ENCODE assay signal across 36 cellular contexts in genomic region chr1:246901874-246902273, GRCh38.
"Had no signal": no experiment of that assay in that cellular context is flagged by ENCODE, and none has a peak within 500 bp of the region (broad histone marks: within the 10 kb centered on the region; RNA-seq: fewer than 3 reads in every experiment).

No MANE protein-coding gene starts in this region.

- H3K27me3 Mint-ChIP-seq: activated B cell treated with CpG ODN at 0.5 μM for 24 hours; activated CD4-positive, alpha-beta memory T cell treated with anti-CD3 and anti-CD28 coated beads for 36 hours; activated CD4-positive, alpha-beta T cell treated with anti-CD3 and anti-CD28 coated beads, Interleukin-2, amount 10 ng/mL, durations not matched to agents 24 days and 14 days; activated CD8-positive, alpha-beta T cell treated with anti-CD3 and anti-CD28 coated beads for 36 hours; activated naive CD4-positive, alpha-beta T cell treated with anti-CD3 and anti-CD28 coated beads, Interleukin-2, amount 10 ng/mL, durations not matched to agents 7 days and 5 days; activated naive CD4-positive, alpha-beta T cell treated with anti-CD3 and anti-CD28 coated beads, Interleukin-2, amount 50 U/mL, for 24 hours; activated naive CD8-positive, alpha-beta T cell; activated naive CD8-positive, alpha-beta T cell treated with anti-CD3 and anti-CD28 coated beads, Interleukin-2, amount 10 ng/mL, durations not matched to agents 7 days and 5 days; activated naive CD8-positive, alpha-beta T cell treated with anti-CD3 and anti-CD28 coated beads, Interleukin-2, amount 50 U/mL, for 24 hours; brain; central memory CD8-positive, alpha-beta T cell had no signal

- ATAC-seq: activated CD8-positive, alpha-beta T cell treated with anti-CD3 and anti-CD28 coated beads for 36 hours; activated naive CD8-positive, alpha-beta T cell treated with anti-CD3 and anti-CD28 coated beads, Interleukin-2, amount 50 U/mL, for 24 hours had no signal

- H3K9me3 Mint-ChIP-seq: activated B cell treated with CpG ODN at 0.5 μM for 24 hours; activated CD4-positive, alpha-beta memory T cell treated with anti-CD3 and anti-CD28 coated beads for 36 hours; activated CD4-positive, alpha-beta T cell treated with anti-CD3 and anti-CD28 coated beads, Interleukin-2, amount 10 ng/mL, durations not matched to agents 24 days and 14 days; activated CD8-positive, alpha-beta T cell treated with anti-CD3 and anti-CD28 coated beads for 36 hours; activated naive CD4-positive, alpha-beta T cell treated with anti-CD3 and anti-CD28 coated beads, Interleukin-2, amount 10 ng/mL, durations not matched to agents 7 days and 5 days; activated naive CD4-positive, alpha-beta T cell treated with anti-CD3 and anti-CD28 coated beads, Interleukin-2, amount 50 U/mL, for 24 hours; activated naive CD8-positive, alpha-beta T cell treated with anti-CD3 and anti-CD28 coated beads, Interleukin-2, amount 10 ng/mL, durations not matched to agents 7 days and 5 days; activated naive CD8-positive, alpha-beta T cell treated with anti-CD3 and anti-CD28 coated beads, Interleukin-2, amount 50 U/mL, for 24 hours; activated T-helper 2 cell treated with anti-CD3 and anti-CD28 coated beads, Interferon-gamma antibody, Interleukin-2, Interleukin-4, amounts not matched to agents 10 μg/mL and 5 μg/mL and 100 μg/mL, durations not matched to agents 14 hours and 24 hours and 36 hours; brain; central memory CD8-positive, alpha-beta T cell; T-helper 1 cell treated with Interleukin-12 subunit alpha and Interleukin-12 subunit beta and Interleukin-4 antibody, amounts not matched to agents 30 μg/mL and 1 μg/mL, for 36 hours; T-helper 2 cell treated with Interferon-gamma antibody and Interleukin-4, amounts not matched to agents 5 μg/mL and 100 μg/mL, for 36 hours had no signal

- H3K9me3 ChIP-seq: ascending aorta had no signal

- DNase-seq: activated B cell treated with CpG ODN at 0.5 μM for 24 hours; activated CD4-positive, alpha-beta memory T cell treated with anti-CD3 and anti-CD28 coated beads for 36 hours; activated CD4-positive, alpha-beta T cell treated with anti-CD3 and anti-CD28 coated beads for 4 hours; activated CD4-positive, alpha-beta T cell treated with anti-CD3 and anti-CD28 coated beads, Interleukin-2, amount 10 ng/mL, durations not matched to agents 24 days and 14 days; activated CD4-positive, alpha-beta T cell treated with anti-CD3 and anti-CD28 coated beads, Interleukin-2, amount 50 U/mL, for 1 hour; activated CD4-positive, alpha-beta T cell treated with anti-CD3 and anti-CD28 coated beads, Interleukin-2, amount 50 U/mL, for 4 hours; activated CD4-positive, CD25-positive, alpha-beta regulatory T cell treated with anti-CD3 and anti-CD28 coated beads, Interleukin-2, amount 50 U/mL, for 72 hours; activated CD8-positive, alpha-beta memory T cell treated with anti-CD3 and anti-CD28 coated beads, Interleukin-2, amount 50 U/mL, for 4 hours; activated CD8-positive, alpha-beta T cell treated with anti-CD3 and anti-CD28 coated beads for 36 hours; activated effector memory CD4-positive, alpha-beta T cell treated with Interleukin-2 at 50 U/mL for 16 hours; activated gamma-delta T cell; activated naive CD4-positive, alpha-beta T cell treated with anti-CD3 and anti-CD28 coated beads, Interleukin-2, amount 10 ng/mL, durations not matched to agents 7 days and 5 days; activated naive CD4-positive, alpha-beta T cell treated with Interleukin-2 at 50 U/mL for 16 hours; activated naive CD8-positive, alpha-beta T cell treated with anti-CD3 and anti-CD28 coated beads, Interleukin-2, amount 10 ng/mL, durations not matched to agents 7 days and 5 days; activated naive CD8-positive, alpha-beta T cell treated with anti-CD3 and anti-CD28 coated beads, Interleukin-2, amount 50 U/mL, for 24 hours; activated T-cell treated with anti-CD3 and anti-CD28 coated beads for 4 hours; activated T-cell treated with anti-CD3 and anti-CD28 coated beads, Interleukin-2, amount 50 U/mL, for 1 hour; activated T-cell treated with anti-CD3 and anti-CD28 coated beads, Interleukin-2, amount 50 U/mL, for 48 hours; amygdala; anterior cingulate cortex; caudate nucleus; cerebellar nuclear complex; T-helper 1 cell; T-helper 2 cell; T-helper 9 cell had no signal

- H3K4me3 Mint-ChIP-seq: activated B cell treated with CpG ODN at 0.5 μM for 24 hours; activated CD4-positive, alpha-beta memory T cell treated with anti-CD3 and anti-CD28 coated beads for 36 hours; activated CD4-positive, alpha-beta T cell treated with anti-CD3 and anti-CD28 coated beads, Interleukin-2, amount 10 ng/mL, durations not matched to agents 24 days and 14 days; activated CD8-positive, alpha-beta T cell treated with anti-CD3 and anti-CD28 coated beads for 36 hours; activated naive CD4-positive, alpha-beta T cell treated with anti-CD3 and anti-CD28 coated beads, Interleukin-2, amount 10 ng/mL, durations not matched to agents 7 days and 5 days; activated naive CD4-positive, alpha-beta T cell treated with anti-CD3 and anti-CD28 coated beads, Interleukin-2, amount 50 U/mL, for 24 hours; activated naive CD8-positive, alpha-beta T cell; activated naive CD8-positive, alpha-beta T cell treated with anti-CD3 and anti-CD28 coated beads, Interleukin-2, amount 10 ng/mL, durations not matched to agents 7 days and 5 days; activated naive CD8-positive, alpha-beta T cell treated with anti-CD3 and anti-CD28 coated beads, Interleukin-2, amount 50 U/mL, for 24 hours; brain; central memory CD8-positive, alpha-beta T cell; T-helper 1 cell treated with Interleukin-12 subunit alpha and Interleukin-12 subunit beta and Interleukin-4 antibody, amounts not matched to agents 30 μg/mL and 1 μg/mL, for 36 hours; T-helper 2 cell treated with Interferon-gamma antibody and Interleukin-4, amounts not matched to agents 5 μg/mL and 100 μg/mL, for 36 hours had no signal

- H3K4me1 ChIP-seq: ascending aorta had no signal

- H3K27ac ChIP-seq: ascending aorta, cardiac muscle cell, VCaP had no signal

- FAIRE-seq: bronchial epithelial cell had no signal

- H3K4me1 Mint-ChIP-seq: activated B cell treated with CpG ODN at 0.5 μM for 24 hours; activated naive CD8-positive, alpha-beta T cell treated with anti-CD3 and anti-CD28 coated beads, Interleukin-2, amount 50 U/mL, for 24 hours; brain had no signal

- H3K27me3 ChIP-seq: ascending aorta, cardiac muscle cell had no signal

- H3K4me3 ChIP-seq: ascending aorta, cardiac muscle cell had no signal
